1 cellular context compared by ENCODE assay signal in the genomic region with DNA sequence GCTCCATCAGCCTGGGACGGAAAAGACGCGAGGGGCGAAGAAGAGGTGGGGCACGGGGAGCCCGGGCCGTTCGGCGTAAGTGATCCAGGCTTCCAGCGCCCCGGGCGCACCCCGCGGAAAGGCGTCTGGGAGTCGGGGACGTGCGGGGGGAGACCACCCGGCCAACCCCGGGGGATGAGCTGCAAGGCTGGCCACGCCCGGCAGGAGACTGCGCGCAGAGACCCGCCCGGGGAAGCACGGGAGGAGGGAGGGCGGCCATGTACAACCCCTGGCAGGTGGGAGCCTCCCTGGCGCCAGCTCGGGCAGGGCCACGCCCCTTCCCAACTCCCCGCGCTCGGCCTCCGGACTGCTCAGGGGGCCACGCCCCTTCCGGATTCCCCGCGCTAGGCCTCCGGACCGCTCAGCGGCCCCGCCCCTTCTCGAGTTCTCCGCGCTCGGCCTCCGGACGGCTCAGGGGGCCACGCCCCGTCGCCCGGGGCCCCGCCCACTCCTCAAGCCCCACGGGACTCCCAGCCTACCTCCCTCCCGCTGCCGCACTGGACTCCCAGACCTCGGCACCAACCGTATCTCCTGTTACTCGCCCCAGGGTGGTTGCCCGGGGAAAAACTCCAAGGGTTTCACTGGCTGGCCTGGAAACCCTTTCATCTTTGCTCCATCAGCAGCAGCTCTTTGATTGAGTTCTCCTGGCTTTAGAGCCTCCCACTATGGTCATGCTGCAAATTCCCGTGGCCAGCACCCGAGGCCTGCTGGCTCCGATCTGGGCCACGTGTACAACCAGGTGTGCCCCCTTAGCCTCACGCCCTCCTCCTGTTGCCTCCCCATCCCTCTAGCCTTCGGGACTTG.
A peak's percentile ranks its signal among the peaks of the same experiment; 100 is the strongest.
TF ChIP-seq lines count a peak whose summit lies in the region.

No MANE protein-coding gene starts in this region.

TF ChIP-seq in GM12878, 131 proteins besides CTCF, POLR2A, EP300 and RAD21 (continued from another document):
- TF ChIP-seq, protein P1, sequence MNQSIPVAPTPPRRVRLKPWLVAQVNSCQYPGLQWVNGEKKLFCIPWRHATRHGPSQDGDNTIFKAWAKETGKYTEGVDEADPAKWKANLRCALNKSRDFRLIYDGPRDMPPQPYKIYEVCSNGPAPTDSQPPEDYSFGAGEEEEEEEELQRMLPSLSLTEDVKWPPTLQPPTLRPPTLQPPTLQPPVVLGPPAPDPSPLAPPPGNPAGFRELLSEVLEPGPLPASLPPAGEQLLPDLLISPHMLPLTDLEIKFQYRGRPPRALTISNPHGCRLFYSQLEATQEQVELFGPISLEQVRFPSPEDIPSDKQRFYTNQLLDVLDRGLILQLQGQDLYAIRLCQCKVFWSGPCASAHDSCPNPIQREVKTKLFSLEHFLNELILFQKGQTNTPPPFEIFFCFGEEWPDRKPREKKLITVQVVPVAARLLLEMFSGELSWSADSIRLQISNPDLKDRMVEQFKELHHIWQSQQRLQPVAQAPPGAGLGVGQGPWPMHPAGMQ (IDR thresholded peaks at IDR 0.05; ENCODE audit: borderline replicate concordance): no peak
- TF ChIP-seq NBN (IDR thresholded peaks at IDR 0.05) (0 out of 2 replicates have a peak, but pooled peaks have one; percentile 15), KLF5 (IDR thresholded peaks at IDR 0.05; ENCODE audit: partially characterized antibody) (peak; percentile 46), RELA (IDR thresholded peaks at IDR 0.05; ENCODE audit: borderline replicate concordance, partially characterized antibody) (peak; percentile 9), TCF12 (IDR thresholded peaks at IDR 0.05; ENCODE audit: low read depth, low read length) (0 out of 2 replicates have a peak, but pooled peaks have one; percentile 26), ZNF207 (IDR thresholded peaks at IDR 0.05; ENCODE audit: borderline replicate concordance) (no peak)
- TF ChIP-seq, protein P2, sequence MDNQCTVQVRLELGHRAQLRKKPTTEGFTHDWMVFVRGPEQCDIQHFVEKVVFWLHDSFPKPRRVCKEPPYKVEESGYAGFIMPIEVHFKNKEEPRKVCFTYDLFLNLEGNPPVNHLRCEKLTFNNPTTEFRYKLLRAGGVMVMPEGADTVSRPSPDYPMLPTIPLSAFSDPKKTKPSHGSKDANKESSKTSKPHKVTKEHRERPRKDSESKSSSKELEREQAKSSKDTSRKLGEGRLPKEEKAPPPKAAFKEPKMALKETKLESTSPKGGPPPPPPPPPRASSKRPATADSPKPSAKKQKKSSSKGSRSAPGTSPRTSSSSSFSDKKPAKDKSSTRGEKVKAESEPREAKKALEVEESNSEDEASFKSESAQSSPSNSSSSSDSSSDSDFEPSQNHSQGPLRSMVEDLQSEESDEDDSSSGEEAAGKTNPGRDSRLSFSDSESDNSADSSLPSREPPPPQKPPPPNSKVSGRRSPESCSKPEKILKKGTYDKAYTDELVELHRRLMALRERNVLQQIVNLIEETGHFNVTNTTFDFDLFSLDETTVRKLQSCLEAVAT (IDR thresholded peaks at IDR 0.05): peak; percentile 57; the same call in 1 of the 2 replicates
TF ChIP-seq in GM12878: peak in this region for 16.
